Comparison of ENCODE assay signal across 12 cellular contexts in the genomic region with DNA sequence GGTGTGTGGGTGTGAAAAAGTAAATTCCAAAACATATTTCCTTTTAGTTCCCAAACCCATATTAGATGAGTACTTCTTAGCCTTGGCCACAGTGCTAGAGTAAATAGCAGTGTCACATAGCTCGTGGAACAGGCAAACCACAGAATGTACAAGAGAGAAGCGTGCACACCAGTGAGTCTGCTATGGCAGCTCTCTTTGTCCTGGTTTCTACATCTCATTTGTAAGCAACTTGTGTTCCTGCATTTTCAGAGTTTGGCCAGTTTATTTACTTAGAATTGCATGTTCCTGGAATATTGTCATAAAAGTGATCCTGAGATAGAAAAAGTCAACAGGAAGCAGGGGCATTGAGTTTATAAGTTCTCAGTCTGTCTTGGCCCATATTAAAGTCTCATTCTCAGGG.
DNase-seq lines count a peak whose midpoint lies in the region; ATAC-seq, FAIRE-seq and TF ChIP-seq lines count a peak whose summit lies in the region.
"Had no signal": no experiment of that assay in that cellular context is flagged by ENCODE, and none has a peak within 500 bp of the region (broad histone marks: within the 10 kb centered on the region; RNA-seq: fewer than 3 reads in every experiment).

No MANE protein-coding gene starts in this region.

- FAIRE-seq in kidney (lab: Jason Lieb, UNC), result no peak

- TF ChIP-seq RAD21 in liver (IDR thresholded peaks at IDR 0.05), result peak in 1 of 2 donors; percentile 29

- 23% methylated on average over 2 of the region's 2 CpGs for WGBS in liver
- 21 to 56% (median 33%) methylated on average over 2 of the region's 2 CpGs for WGBS in stomach, 5 donors

- ATAC-seq in activated CD8-positive, alpha-beta T cell treated with anti-CD3 and anti-CD28 coated beads for 36 hours, result peak; percentile 14
- no peak for ATAC-seq in HG03108 (IDR thresholded peaks at IDR 0.05; ENCODE audit: unreplicated experiment)
- ATAC-seq: T-helper 17 cell had no signal

- H3K36me3 Mint-ChIP-seq in activated CD4-positive, alpha-beta T cell treated with anti-CD3 and anti-CD28 coated beads, Interleukin-2, amount 10 ng/mL, durations not matched to agents 24 days and 14 days (ENCODE audit: low read depth), result peaks cover 33% of the 10 kb centered on the region
- H3K36me3 Mint-ChIP-seq in activated CD8-positive, alpha-beta T cell treated with anti-CD3 and anti-CD28 coated beads for 36 hours (ENCODE audit: low read depth), result peaks cover 82% of the 10 kb centered on the region

- H3K9ac ChIP-seq in liver (ENCODE audit: low read depth in 1 of 2, low read length in 2 of 2) (no peak overlapping the region), kidney (ENCODE audit: low read length in 2 of 2) (no peak overlapping the region)

- TF ChIP-seq EP300 in stomach (IDR thresholded peaks at IDR 0.05), result no peak

- no peak for TF ChIP-seq POLR2A in stomach (IDR thresholded peaks at IDR 0.05)

- peak overlapping the region; percentile 78 for H3K27ac Mint-ChIP-seq in activated CD4-positive, alpha-beta T cell treated with anti-CD3 and anti-CD28 coated beads, Interleukin-2, amount 10 ng/mL, durations not matched to agents 24 days and 14 days
- H3K27ac Mint-ChIP-seq in activated CD8-positive, alpha-beta T cell treated with anti-CD3 and anti-CD28 coated beads for 36 hours, result peak overlapping the region; percentile 95
- H3K27ac Mint-ChIP-seq: T-helper 17 cell had no signal

- peak; percentile 70 for DNase-seq in activated CD4-positive, alpha-beta T cell treated with anti-CD3 and anti-CD28 coated beads, Interleukin-2, amount 10 ng/mL, durations not matched to agents 24 days and 14 days
- no peak for DNase-seq in activated CD4-positive, alpha-beta T cell treated with anti-CD3 and anti-CD28 coated beads for 4 hours
- peak; percentile 58 for DNase-seq in activated CD8-positive, alpha-beta T cell treated with anti-CD3 and anti-CD28 coated beads for 36 hours
- DNase-seq in stomach (no peak), kidney (no peak)
- no peak for DNase-seq in stimulated activated CD4-positive, alpha-beta T cell treated with anti-CD3 and anti-CD28 coated beads, Interleukin-4, amount 100 ng/mL, for 24 hours
- DNase-seq: activated naive CD4-positive, alpha-beta T cell; GOT3; NCI-H446; T-helper 17 cell had no signal

- no peaks in the 10 kb centered on the region for H3K9me3 Mint-ChIP-seq in activated CD4-positive, alpha-beta T cell treated with anti-CD3 and anti-CD28 coated beads, Interleukin-2, amount 10 ng/mL, durations not matched to agents 24 days and 14 days
- peaks cover 8% of the 10 kb centered on the region for H3K9me3 Mint-ChIP-seq in activated CD8-positive, alpha-beta T cell treated with anti-CD3 and anti-CD28 coated beads for 36 hours

- H3K9me3 ChIP-seq in liver (ENCODE audit: control insufficient read depth in 4 of 4, low read length in 3 of 4) (no peaks in the 10 kb centered on the region), stomach (no peaks in the 10 kb centered on the region), kidney (ENCODE audit: control insufficient read depth in 1 of 2, low read length in 2 of 2) (no peaks in the 10 kb centered on the region)

- H3K4me1 Mint-ChIP-seq in activated CD4-positive, alpha-beta T cell treated with anti-CD3 and anti-CD28 coated beads, Interleukin-2, amount 10 ng/mL, durations not matched to agents 24 days and 14 days, result peaks cover 88% of the 10 kb centered on the region
- peaks cover 98% of the 10 kb centered on the region for H3K4me1 Mint-ChIP-seq in activated CD8-positive, alpha-beta T cell treated with anti-CD3 and anti-CD28 coated beads for 36 hours (ENCODE audit: low read depth)

- POLR2A ChIA-PET in activated CD8-positive, alpha-beta T cell treated with anti-CD3 and anti-CD28 coated beads for 36 hours (lab: Charles Lee), result interaction anchor here (1.4 to 6.5 kb wide), 8 partner anchors 10 to 141 kb away, joined by 3 to 49 read pairs (median 6); no protein-coding TSS in a partner anchor

- peak overlapping the region; percentile 44 for H3K4me3 Mint-ChIP-seq in activated CD4-positive, alpha-beta T cell treated with anti-CD3 and anti-CD28 coated beads, Interleukin-2, amount 10 ng/mL, durations not matched to agents 24 days and 14 days
- H3K4me3 Mint-ChIP-seq in activated CD8-positive, alpha-beta T cell treated with anti-CD3 and anti-CD28 coated beads for 36 hours, result no peak overlapping the region
- H3K4me3 Mint-ChIP-seq: T-helper 17 cell had no signal

- intact Hi-C loops in activated CD4-positive, alpha-beta T cell treated with anti-CD3 and anti-CD28 coated beads, Interleukin-2, amount 10 ng/mL, durations not matched to agents 24 days and 14 days (cut with micrococcal nuclease), result no loop called here
- intact Hi-C loops in activated CD8-positive, alpha-beta T cell treated with anti-CD3 and anti-CD28 coated beads for 36 hours (cut with micrococcal nuclease), result loop anchor here (5.0 kb wide), 1 partner anchor 36 kb away; no protein-coding TSS in a partner anchor
- intact Hi-C loops in stomach (cut with DNase I; ENCODE audit: low total_unique reads) (no loop called here), kidney (cut with DNase I) (no loop called here)

- H3K27me3 ChIP-seq in liver (ENCODE audit: control insufficient read depth in 4 of 4, insufficient read depth in 4 of 4, low read length in 3 of 4) (no peaks in the 10 kb centered on the region), stomach (no peaks in the 10 kb centered on the region)

- TF ChIP-seq CTCF in activated CD8-positive, alpha-beta T cell treated with anti-CD3 and anti-CD28 coated beads for 36 hours (IDR thresholded peaks at IDR 0.05), result no peak
- TF ChIP-seq CTCF in liver (IDR thresholded peaks at IDR 0.05; ENCODE audit: low read depth, low read length, missing input control) (no peak), stomach (IDR thresholded peaks at IDR 0.05) (no peak), kidney (IDR thresholded peaks at IDR 0.05; ENCODE audit: borderline replicate concordance, extremely low read depth, insufficient read depth) (no peak)

- H3K4me1 ChIP-seq in liver (ENCODE audit: control insufficient read depth in 4 of 4, insufficient read depth in 4 of 4, low read length in 3 of 4) (peaks cover 30 to 56% (median 48%) of the 10 kb centered on the region in 4 donors), stomach (peaks cover 54 to 90% (median 80%) of the 10 kb centered on the region in 4 donors), kidney (ENCODE audit: control insufficient read depth in 1 of 2, insufficient read depth in 1 of 2, low read depth in 1 of 2, low read length in 2 of 2) (peaks cover 38 to 45% of the 10 kb centered on the region in 2 donors)

- no peak overlapping the region for H3K4me3 ChIP-seq in liver (ENCODE audit: low read depth in 1 of 3, low read length in 3 of 3)
- H3K4me3 ChIP-seq in stomach, result no peak overlapping the region
- H3K4me3 ChIP-seq in kidney (ENCODE audit: low read length in 2 of 2), result no peak overlapping the region

- no peaks in the 10 kb centered on the region for H3K27me3 Mint-ChIP-seq in activated CD4-positive, alpha-beta T cell treated with anti-CD3 and anti-CD28 coated beads, Interleukin-2, amount 10 ng/mL, durations not matched to agents 24 days and 14 days
- no peaks in the 10 kb centered on the region for H3K27me3 Mint-ChIP-seq in activated CD8-positive, alpha-beta T cell treated with anti-CD3 and anti-CD28 coated beads for 36 hours
- H3K27me3 Mint-ChIP-seq: T-helper 17 cell had no signal

- H3K27ac ChIP-seq in liver (ENCODE audit: low read depth in 1 of 2, low read length in 2 of 2) (peak overlapping the region; percentile 69 to 85), stomach (peak overlapping the region; percentile 43 to 85 (median 80)), kidney (ENCODE audit: low read depth in 2 of 2, low read length in 2 of 2) (no peak overlapping the region)

- H3K36me3 ChIP-seq in liver (ENCODE audit: control insufficient read depth in 4 of 4, insufficient read depth in 3 of 4, low read depth in 1 of 4, low read length in 3 of 4) (no peaks in the 10 kb centered on the region), stomach (no peaks in the 10 kb centered on the region), kidney (ENCODE audit: control insufficient read depth in 1 of 2, insufficient read depth in 2 of 2, low read length in 2 of 2) (no peaks in the 10 kb centered on the region)

- CTCF ChIA-PET in activated CD8-positive, alpha-beta T cell treated with anti-CD3 and anti-CD28 coated beads for 36 hours (lab: Charles Lee), result interaction anchor here (1.3 to 4.7 kb wide), 4 partner anchors 14 to 183 kb away, joined by 3 to 18 read pairs (median 6); no protein-coding TSS in a partner anchor

TF ChIP-seq in liver, 16 proteins besides CTCF, POLR2A, EP300 and RAD21 (continues in another document):
- TF ChIP-seq HNF4G (IDR thresholded peaks at IDR 0.05) (no peak), RXRA (IDR thresholded peaks at IDR 0.05) (peak; percentile 73 to 82), HNF4A (conservative IDR thresholded peaks at IDR 0.05) (peak; percentile 52 to 57), FOXA2 (IDR thresholded peaks at IDR 0.05) (peak; percentile 70), GABPA (IDR thresholded peaks at IDR 0.05 in 1 of 2, conservative IDR thresholded peaks at IDR 0.05 in 1 of 2) (peak in 1 of 2 donors; percentile 8)
- TF ChIP-seq, protein P1, sequence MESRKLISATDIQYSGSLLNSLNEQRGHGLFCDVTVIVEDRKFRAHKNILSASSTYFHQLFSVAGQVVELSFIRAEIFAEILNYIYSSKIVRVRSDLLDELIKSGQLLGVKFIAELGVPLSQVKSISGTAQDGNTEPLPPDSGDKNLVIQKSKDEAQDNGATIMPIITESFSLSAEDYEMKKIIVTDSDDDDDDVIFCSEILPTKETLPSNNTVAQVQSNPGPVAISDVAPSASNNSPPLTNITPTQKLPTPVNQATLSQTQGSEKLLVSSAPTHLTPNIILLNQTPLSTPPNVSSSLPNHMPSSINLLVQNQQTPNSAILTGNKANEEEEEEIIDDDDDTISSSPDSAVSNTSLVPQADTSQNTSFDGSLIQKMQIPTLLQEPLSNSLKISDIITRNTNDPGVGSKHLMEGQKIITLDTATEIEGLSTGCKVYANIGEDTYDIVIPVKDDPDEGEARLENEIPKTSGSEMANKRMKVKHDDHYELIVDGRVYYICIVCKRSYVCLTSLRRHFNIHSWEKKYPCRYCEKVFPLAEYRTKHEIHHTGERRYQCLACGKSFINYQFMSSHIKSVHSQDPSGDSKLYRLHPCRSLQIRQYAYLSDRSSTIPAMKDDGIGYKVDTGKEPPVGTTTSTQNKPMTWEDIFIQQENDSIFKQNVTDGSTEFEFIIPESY (IDR thresholded peaks at IDR 0.05), result no peak

Comparison
In these comparisons a context has a peak if more than half of its experiments do, and no peak if none do; other contexts are left out.
1. DNase-seq: peak in activated CD4-positive, alpha-beta T cell treated with anti-CD3 and anti-CD28 coated beads, Interleukin-2, amount 10 ng/mL, durations not matched to agents 24 days and 14 days (single experiment) and activated CD8-positive, alpha-beta T cell treated with anti-CD3 and anti-CD28 coated beads for 36 hours (single experiment); none in activated CD4-positive, alpha-beta T cell treated with anti-CD3 and anti-CD28 coated beads for 4 hours (0 of 2), stomach (single experiment), kidney (single experiment) and stimulated activated CD4-positive, alpha-beta T cell treated with anti-CD3 and anti-CD28 coated beads, Interleukin-4, amount 100 ng/mL, for 24 hours (single experiment).
2. H3K27ac ChIP-seq: peak in liver (2 of 2) and stomach (5 of 5); none in kidney (0 of 2).